Comparison of ENCODE assay signal across 2 cellular contexts in genomic region chr19:54390942-54391577, GRCh38.
TF ChIP-seq lines count a peak whose summit lies in the region.

No MANE protein-coding gene starts in this region.

TF ChIP-seq in WTC11, 78 proteins besides CTCF, POLR2A, EP300 and RAD21:
- TF ChIP-seq AFF4 (CRISPR knock-in tag; IDR thresholded peaks at IDR 0.05; ENCODE audit: borderline replicate concordance), result no peak
- TF ChIP-seq PRDM15 (CRISPR knock-in tag; IDR thresholded peaks at IDR 0.05), result no peak
- TF ChIP-seq NR1H2 (CRISPR knock-in tag; IDR thresholded peaks at IDR 0.05), result no peak
- TF ChIP-seq JAZF1 (CRISPR knock-in tag; IDR thresholded peaks at IDR 0.05), result no peak
- no peak for TF ChIP-seq IRF2 (CRISPR knock-in tag; IDR thresholded peaks at IDR 0.05; ENCODE audit: borderline replicate concordance, low read depth)
- no peak for TF ChIP-seq ZNF317 (CRISPR knock-in tag; IDR thresholded peaks at IDR 0.05; ENCODE audit: borderline replicate concordance, low read depth)
- no peak for TF ChIP-seq SMAD3 (CRISPR knock-in tag; IDR thresholded peaks at IDR 0.05; ENCODE audit: borderline replicate concordance)

TF ChIP-seq in HepG2, 621 proteins besides CTCF, POLR2A, EP300 and RAD21:
- TF ChIP-seq BCLAF1 (IDR thresholded peaks at IDR 0.05) (no peak), ZNF747 (CRISPR knock-in tag; IDR thresholded peaks at IDR 0.05; ENCODE audit: borderline replicate concordance) (no peak), ZC3H13 (CRISPR knock-in tag; IDR thresholded peaks at IDR 0.05) (no peak), BRCA1 (CRISPR knock-in tag; IDR thresholded peaks at IDR 0.05) (no peak), STAG1 (CRISPR knock-in tag; IDR thresholded peaks at IDR 0.05) (peak; percentile 79), DZIP1 (CRISPR knock-in tag; IDR thresholded peaks at IDR 0.05) (no peak), ZBTB14 (CRISPR knock-in tag; IDR thresholded peaks at IDR 0.05) (no peak), ZNF543 (CRISPR knock-in tag; IDR thresholded peaks at IDR 0.05) (no peak), CENPX (CRISPR knock-in tag; IDR thresholded peaks at IDR 0.05) (no peak)
